ENCODE assay signal across 8 cellular contexts in the genomic region with DNA sequence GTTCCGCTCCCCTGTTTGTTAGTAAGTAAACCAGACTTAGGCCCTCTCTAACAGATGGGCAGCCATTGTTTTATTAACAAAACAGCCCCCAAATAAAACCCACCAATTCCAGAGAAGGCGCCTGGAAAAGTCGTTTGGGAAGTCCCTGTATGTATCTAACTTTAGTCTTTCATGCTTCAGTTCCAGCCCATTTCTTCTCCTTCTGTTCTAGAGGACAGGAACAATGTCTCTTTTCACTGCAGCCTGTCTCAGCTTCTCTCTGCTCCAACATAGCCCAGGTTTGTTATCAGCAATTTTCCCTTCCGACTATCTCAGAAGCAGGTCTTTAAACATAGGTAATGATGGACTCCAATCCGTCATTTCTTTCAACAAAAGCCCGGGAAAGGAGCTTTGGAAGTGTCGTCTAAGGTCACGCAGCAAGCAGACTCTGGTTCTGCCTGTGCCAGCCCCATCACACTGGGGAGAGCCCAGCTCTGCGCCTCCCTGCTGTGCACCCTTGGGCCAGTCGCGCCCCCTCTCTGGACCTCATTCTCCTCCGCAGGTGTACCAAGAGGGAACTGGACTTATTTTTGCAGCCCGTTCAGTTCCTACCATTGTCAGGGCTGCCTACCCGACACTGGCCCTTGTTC. TPM values are rescaled to one million over a fixed set of nuclear protein-coding genes. Genes with fewer than 3 reads are reported as not detected.
A peak's percentile ranks its signal among the peaks of the same experiment; 100 is the strongest.
DNase-seq lines count a peak whose midpoint lies in the region.

No MANE protein-coding gene starts in this region.

- H3K4me1 ChIP-seq in CD4-positive, alpha-beta memory T cell (ENCODE audit: insufficient read depth, low read length): peaks cover 52% of the 10 kb centered on the region
- peaks cover 36% of the 10 kb centered on the region for H3K4me1 ChIP-seq in effector memory CD4-positive, alpha-beta T cell (ENCODE audit: control insufficient read depth, insufficient read depth, low read length, poor library complexity, severe bottlenecking)
- H3K4me1 ChIP-seq in neuronal stem cell (ENCODE audit: control insufficient read depth in 2 of 2, insufficient read depth in 1 of 2, low read depth in 1 of 2, low read length in 2 of 2): peaks cover 5 to 11% of the 10 kb centered on the region in 2 donors

- peaks cover 3% of the 10 kb centered on the region for H3K79me1 ChIP-seq in neuronal stem cell (ENCODE audit: low read depth, low read length)

- POLR2A ChIA-PET in CD4-positive, alpha-beta memory T cell (lab: Charles Lee; ENCODE audit: partially characterized antibody): interaction anchor here (1.0 to 29.4 kb wide), 10 partner anchors 8 to 195 kb away, joined by 3 to 1614 read pairs (median 4); partner anchors contain the start of genes AKNA and ATP6V1G1

- H3K9me3 Mint-ChIP-seq in CD4-positive, alpha-beta memory T cell: no peaks in the 10 kb centered on the region

- peak overlapping the region; percentile 87 for H2BK15ac ChIP-seq in neuronal stem cell (ENCODE audit: low read length)

- H3K9me3 ChIP-seq in CD4-positive, alpha-beta memory T cell (ENCODE audit: control insufficient read depth in 1 of 2, low read length in 2 of 2): no peaks in the 10 kb centered on the region
- H3K9me3 ChIP-seq in MG63: no peaks in the 10 kb centered on the region
- H3K9me3 ChIP-seq in effector memory CD4-positive, alpha-beta T cell (ENCODE audit: control insufficient read depth, low read length): no peaks in the 10 kb centered on the region
- no peaks in the 10 kb centered on the region for H3K9me3 ChIP-seq in neuronal stem cell (replicated peaks in 1 of 2; ENCODE audit: control insufficient read depth in 2 of 2, insufficient read depth in 1 of 2, low read depth in 1 of 2, low read length in 2 of 2)

- no peaks in the 10 kb centered on the region for H3K27me3 ChIP-seq in CD4-positive, alpha-beta memory T cell (ENCODE audit: insufficient read depth, low read length)
- H3K27me3 ChIP-seq in MG63: no peaks in the 10 kb centered on the region
- no peaks in the 10 kb centered on the region for H3K27me3 ChIP-seq in effector memory CD4-positive, alpha-beta T cell (replicated peaks; ENCODE audit: control insufficient read depth, insufficient read depth, low read length, poor library complexity, severe bottlenecking)
- no peaks in the 10 kb centered on the region for H3K27me3 ChIP-seq in neuronal stem cell (ENCODE audit: control insufficient read depth in 3 of 3, insufficient read depth in 3 of 3, low read depth in 1 of 3, low read length in 3 of 3)

- H3K14ac ChIP-seq in neuronal stem cell (ENCODE audit: low read length): no peak overlapping the region

- WGBS in neuronal stem cell (ENCODE audit: extremely low coverage in 2 of 2, insufficient read length in 2 of 2, insufficient replicate concordance in 1 of 2), 2 donors: no CpG with 5 or more reads among the region's 14 CpGs

- H2AFZ ChIP-seq in neuronal stem cell (ENCODE audit: low read length): peak overlapping the region; percentile 89

- H3K36me3 Mint-ChIP-seq in CD4-positive, alpha-beta memory T cell: peaks cover 3 to 19% of the 10 kb centered on the region in 2 donors

- H3K36me3 ChIP-seq in CD4-positive, alpha-beta memory T cell (ENCODE audit: insufficient read depth, low read length): no peaks in the 10 kb centered on the region
- H3K36me3 ChIP-seq in MG63 (no peaks in the 10 kb centered on the region), neuronal stem cell (replicated peaks in 1 of 2; ENCODE audit: control insufficient read depth in 2 of 2, insufficient read depth in 2 of 2, low read length in 2 of 2) (no peaks in the 10 kb centered on the region)
- no peaks in the 10 kb centered on the region for H3K36me3 ChIP-seq in effector memory CD4-positive, alpha-beta T cell (ENCODE audit: control insufficient read depth, insufficient read depth, low read length)

- H2AK5ac ChIP-seq in neuronal stem cell (ENCODE audit: low read depth, low read length): peak overlapping the region; percentile 71

- H3K23ac ChIP-seq in neuronal stem cell (ENCODE audit: low read depth, low read length, poor library complexity): no peak overlapping the region

- no peak overlapping the region for H3K4ac ChIP-seq in neuronal stem cell (ENCODE audit: low read length)

- H4K91ac ChIP-seq in neuronal stem cell (ENCODE audit: low read depth, low read length, poor library complexity): no peak overlapping the region

- H2BK12ac ChIP-seq in neuronal stem cell (ENCODE audit: low read length): no peak overlapping the region

- peak overlapping the region; percentile 89 for H3K18ac ChIP-seq in neuronal stem cell (ENCODE audit: low read length)

- H3K27ac ChIP-seq in CD4-positive, alpha-beta memory T cell (ENCODE audit: low read depth, low read length): peak overlapping the region; percentile 92
- peak overlapping the region; percentile 99 for H3K27ac ChIP-seq in effector memory CD4-positive, alpha-beta T cell (ENCODE audit: insufficient read depth, low read length, poor library complexity, severe bottlenecking)
- H3K27ac ChIP-seq in neuronal stem cell (replicated peaks; ENCODE audit: low read length): peak overlapping the region; percentile 48

- peaks cover 34 to 64% (median 49%) of the 10 kb centered on the region in 4 donors for H3K4me1 Mint-ChIP-seq in CD4-positive, alpha-beta memory T cell

- H2BK120ac ChIP-seq in neuronal stem cell (ENCODE audit: low read depth, low read length): peak overlapping the region; percentile 65

- H3K27me3 Mint-ChIP-seq in CD4-positive, alpha-beta memory T cell: no peaks in the 10 kb centered on the region

- H3K27ac Mint-ChIP-seq in CD4-positive, alpha-beta memory T cell: peak overlapping the region; percentile 93 to 99 (median 97)

- peak overlapping the region; percentile 33 for H3K9ac ChIP-seq in neuronal stem cell (ENCODE audit: low read depth, low read length, poor library complexity)

- DNase-seq in CD4-positive, alpha-beta memory T cell: no peak
- no peak for DNase-seq in MG63
- no peak for DNase-seq in effector memory CD4-positive, alpha-beta T cell
- DNase-seq in neuronal stem cell (ENCODE audit: low spot score): no peak
- DNase-seq in DMS 273 (lab: John Stamatoyannopoulos, UW; ENCODE audit: unreplicated experiment): no peak
- DNase-seq in stimulated activated CD4-positive, alpha-beta T cell treated with anti-CD3 and anti-CD28 coated beads, Interleukin-4, amount 100 ng/mL, for 24 hours: no peak
- no peak for DNase-seq in NCI-H226
- no peak for DNase-seq in effector CD8-positive, alpha-beta T cell (lab: John Stamatoyannopoulos, UW)

- H3K4me2 ChIP-seq in neuronal stem cell (ENCODE audit: insufficient read depth, low read length, poor library complexity, severe bottlenecking): peak overlapping the region; percentile 73

- peak overlapping the region; percentile 72 for H2BK5ac ChIP-seq in neuronal stem cell (ENCODE audit: low read length)

- CTCF ChIA-PET in CD4-positive, alpha-beta memory T cell (lab: Charles Lee; ENCODE audit: partially characterized antibody): interaction anchor here (0.8 to 4.2 kb wide), 9 partner anchors 9 to 256 kb away, joined by 3 to 52 read pairs (median 3); partner anchors contain the start of gene AKNA

- H4K8ac ChIP-seq in neuronal stem cell (ENCODE audit: low read depth, low read length): no peak overlapping the region

- H3K4me3 ChIP-seq in CD4-positive, alpha-beta memory T cell (ENCODE audit: low read length in 2 of 2): peak overlapping the region; percentile 78 to 92
- H3K4me3 ChIP-seq in MG63: peak overlapping the region; percentile 61
- H3K4me3 ChIP-seq in effector memory CD4-positive, alpha-beta T cell (ENCODE audit: insufficient read depth, low read depth, low read length, poor library complexity, severe bottlenecking): peak overlapping the region; percentile 95
- peak overlapping the region; percentile 51 to 86 for H3K4me3 ChIP-seq in neuronal stem cell (ENCODE audit: low read length in 2 of 2)

- H3K4me3 Mint-ChIP-seq in CD4-positive, alpha-beta memory T cell: peak overlapping the region; percentile 92 to 99 (median 97)

- intact Hi-C loops in CD4-positive, alpha-beta memory T cell (cut with micrococcal nuclease): loop anchor here (10.0 kb wide), 1 partner anchor 507 kb away; no protein-coding TSS in a partner anchor

RNA-seq across cellular contexts. Expression of gene AKNA, which starts 9.6 kb away (rescaled TPM):
- 100 to 1,000 TPM; 374 to 375 TPM for total RNA-seq in CD4-positive, alpha-beta memory T cell
- polyA plus RNA-seq in CD4-positive, alpha-beta memory T cell: 10 to 100 TPM in 1 of 2 donors, 1 to 10 TPM in 1; 1.9 to 35.6 TPM
- 0.17 and 1.4 TPM in 2 replicates for total RNA-seq in MG63 (2014; rRNA removed; shearing (Covaris generic); ENCODE audit: low replicate concordance)
- polyA plus RNA-seq in neuronal stem cell (2013, experiment 1 of 2): 13.9 TPM
- polyA plus RNA-seq in neuronal stem cell (2013, experiment 2 of 2): 13.8 TPM

Comparison
In these comparisons a context has a peak if more than half of its experiments do, and no peak if none do; other contexts are left out.
1. H3K27ac ChIP-seq: peak in every context shown above with its lines; median percentile 99 in effector memory CD4-positive, alpha-beta T cell; 92 in CD4-positive, alpha-beta memory T cell; 48 in neuronal stem cell.
2. RNA of gene AKNA, which starts 9.6 kb away (total RNA-seq): 374 to 375 TPM in CD4-positive, alpha-beta memory T cell; 0.17 to 1.4 TPM in MG63; every median in the first group is over 100 times any median in the second.
3. Peak in every context shown above with its lines, with median percentiles within 50 percentile points of each other: H3K4me3 ChIP-seq.